ENCODE assay signal across 20 cellular contexts in the genomic region with DNA sequence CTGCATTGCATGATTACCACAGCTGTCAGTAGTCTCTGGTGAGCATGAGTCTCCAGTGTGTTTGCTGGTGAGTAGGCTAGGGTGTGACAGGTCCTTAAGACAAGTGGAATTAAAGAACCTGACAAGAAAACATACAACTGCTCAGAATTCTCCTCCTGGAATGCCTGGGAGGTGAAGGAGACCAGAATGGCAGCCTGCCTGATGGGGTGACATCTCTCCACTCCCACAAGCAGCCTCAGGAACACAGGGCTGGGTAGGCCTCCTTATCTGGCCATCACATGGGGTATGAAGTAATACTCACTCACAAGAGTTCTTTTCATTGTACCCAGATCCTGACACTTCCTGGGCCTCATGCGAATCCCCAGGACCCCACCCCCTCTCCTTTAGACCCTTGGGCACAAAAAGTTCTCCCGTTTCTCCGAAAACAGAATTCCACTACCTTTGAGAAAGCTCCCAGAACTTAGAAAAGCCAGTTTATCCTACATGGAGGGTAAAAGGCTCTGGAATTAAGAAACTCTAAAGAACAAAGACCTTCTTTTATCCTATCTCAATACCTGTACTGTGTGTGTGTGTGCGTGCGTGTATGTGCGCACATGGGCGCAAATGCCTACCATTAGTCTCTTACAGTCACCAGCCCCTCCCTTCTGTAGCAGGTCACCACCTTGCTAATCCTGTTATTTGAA. TPM values are rescaled to one million over a fixed set of nuclear protein-coding genes. Genes with fewer than 3 reads are reported as not detected.
DNase-seq lines count a peak whose midpoint lies in the region; ATAC-seq, FAIRE-seq and TF ChIP-seq lines count a peak whose summit lies in the region.
"Had no signal": no experiment of that assay in that cellular context is flagged by ENCODE, and none has a peak within 500 bp of the region (broad histone marks: within the 10 kb centered on the region; RNA-seq: fewer than 3 reads in every experiment).

No MANE protein-coding gene starts in this region.

- ATAC-seq in K562 (peak; percentile 97), upper lobe of left lung (ENCODE audit: low FRiP score in 2 of 2) (peak; percentile 63 to 94)
- no peak for ATAC-seq in activated CD4-positive, CD25-positive, alpha-beta regulatory T cell treated with anti-CD3 and anti-CD28 coated beads, Interleukin-2, amount 50 U/mL, for 24 hours
- ATAC-seq: A549, T-helper 17 cell had no signal

- TF ChIP-seq EP300 in K562 (IDR thresholded peaks at IDR 0.05; ENCODE audit: low read length) (peak; percentile 13; the same call in 1 of the 2 replicates), upper lobe of left lung (IDR thresholded peaks at IDR 0.05) (peak in 1 of 4 donors; percentile 93)

- TF ChIP-seq RAD21 in K562 (CRISPR knock-in tag; conservative IDR thresholded peaks at IDR 0.05 in 1 of 2, IDR thresholded peaks at IDR 0.05 in 1 of 2): 0 out of 4 replicates have a peak, but pooled peaks of 1 of the 2 experiments have one; percentile 3

- no peak overlapping the region for H3K27ac ChIP-seq in cardiac muscle cell
- H3K27ac ChIP-seq in left ventricle myocardium inferior (replicated peaks): no peak overlapping the region
- H3K27ac ChIP-seq in K562 (ENCODE audit: extremely low read depth, low read depth, low read length): peak overlapping the region; percentile 73
- H3K27ac ChIP-seq in upper lobe of left lung: peak overlapping the region in 2 of 4 donors; percentile 50 to 61
- H3K27ac ChIP-seq: A549, adrenal gland, stomach had no signal

- H3K79me2 ChIP-seq in K562 (ENCODE audit: control insufficient read depth, insufficient read depth, low read length): no peaks in the 10 kb centered on the region

- intact Hi-C loops in left ventricle myocardium inferior (cut with micrococcal nuclease): no loop called here
- intact Hi-C loops in K562 (cut with micrococcal nuclease): no loop called here

- no peaks in the 10 kb centered on the region for H4K20me1 ChIP-seq in K562 (replicated peaks; ENCODE audit: control insufficient read depth, insufficient read depth, low read length)

- in situ Hi-C loops in K562 (cut with MboI): no loop called here

- no peaks in the 10 kb centered on the region for H3K4me1 ChIP-seq in cardiac muscle cell (ENCODE audit: low read depth)
- peaks cover 7% of the 10 kb centered on the region for H3K4me1 ChIP-seq in left ventricle myocardium inferior
- peaks cover 4 to 14% of the 10 kb centered on the region in 2 experiments; a peak in 3 of 5 replicates for H3K4me1 ChIP-seq in K562 (replicated peaks in 1 of 2; ENCODE audit: control insufficient read depth in 2 of 2, insufficient read depth in 2 of 2, low read length in 2 of 2)
- peaks cover 0 to 10% (median 3%) of the 10 kb centered on the region in 4 donors for H3K4me1 ChIP-seq in upper lobe of left lung
- H3K4me1 ChIP-seq: A549, adrenal gland had no signal

- H3K9ac ChIP-seq in K562 (ENCODE audit: insufficient read depth in 1 of 2, low read depth in 2 of 2, low read length in 2 of 2): peak overlapping the region in 1 of 2 experiments; percentile 45; a peak in 2 of 4 replicates

- H3K9me3 ChIP-seq in cardiac muscle cell (ENCODE audit: low read depth): no peaks in the 10 kb centered on the region
- H3K9me3 ChIP-seq in left ventricle myocardium inferior (replicated peaks): peaks cover 20% of the 10 kb centered on the region
- H3K9me3 ChIP-seq in K562 (replicated peaks; ENCODE audit: control insufficient read depth, insufficient read depth, low read depth, low read length): peaks cover 3% of the 10 kb centered on the region; the same call in 1 of the 2 replicates
- H3K9me3 ChIP-seq in upper lobe of left lung: peaks cover 0 to 4% (median under 1%) of the 10 kb centered on the region in 4 donors
- H3K9me3 ChIP-seq: A549, adrenal gland had no signal

- FAIRE-seq in K562 (lab: Jason Lieb, UNC) (peak; percentile 91), urothelium cell line (lab: Jason Lieb, UNC) (no peak)
- FAIRE-seq: A549, colon, endothelial cell of umbilical vein had no signal

- POLR2A ChIA-PET in K562 (lab: Yijun Ruan, JAX): interaction anchor here (1.0 kb wide), 1 partner anchor 15 kb away, joined by 3 read pairs; no protein-coding TSS in a partner anchor

- H3K9me1 ChIP-seq in K562 (ENCODE audit: control insufficient read depth, insufficient read depth, low read length): no peaks in the 10 kb centered on the region

- H3K4me3 ChIP-seq in cardiac muscle cell (no peak overlapping the region), left ventricle myocardium inferior (no peak overlapping the region), K562 (no peak overlapping the region), upper lobe of left lung (no peak overlapping the region)
- H3K4me3 ChIP-seq: A549, adrenal gland, stomach had no signal

- H2AFZ ChIP-seq in K562 (ENCODE audit: low read depth, low read length): peak overlapping the region; percentile 82

- DNase-seq in cardiac muscle cell (ENCODE audit: low read depth in 1 of 2, low spot score in 1 of 2) (peak; percentile 49 to 75), left ventricle myocardium inferior (no peak), K562 (ENCODE audit: extremely low read depth in 1 of 4, low spot score in 3 of 4) (peak; percentile 22 to 78 (median 56)), iris pigment epithelial cell (ENCODE audit: low read depth) (peak; percentile 6), upper lobe of left lung (peak in 1 of 2 donors; percentile 84), urothelium cell line (ENCODE audit: low spot score) (no peak), dedifferentiated amniotic fluid mesenchymal stem cell (ENCODE audit: extremely low spot score) (no peak)
- DNase-seq: activated CD8-positive, alpha-beta memory T cell treated with anti-CD3 and anti-CD28 coated beads for 24 hours; adrenal gland; CD4-positive, CD25-positive, alpha-beta regulatory T cell; immature natural killer cell; NCI-H2029; NCI-H510A; SHP77; stomach; T-helper 17 cell had no signal

- H3K4me2 ChIP-seq in K562 (ENCODE audit: insufficient read depth, low read length): peak overlapping the region; percentile 28
- H3K4me2 ChIP-seq: A549 had no signal

- no peak for TF ChIP-seq POLR2A in K562 (conservative IDR thresholded peaks at IDR 0.05)
- no peak for TF ChIP-seq POLR2A in upper lobe of left lung (IDR thresholded peaks at IDR 0.05)

- TF ChIP-seq CTCF in cardiac muscle cell (IDR thresholded peaks at IDR 0.05; ENCODE audit: low read depth, low read length) (no peak), left ventricle myocardium inferior (IDR thresholded peaks at IDR 0.05; ENCODE audit: borderline replicate concordance) (no peak), K562 (IDR thresholded peaks at IDR 0.05 in 2 of 3, conservative IDR thresholded peaks at IDR 0.05 in 1 of 3; ENCODE audit: insufficient read depth in 2 of 3, low read depth in 1 of 3, low read length in 3 of 3) (no peak), upper lobe of left lung (IDR thresholded peaks at IDR 0.05) (no peak)

- CTCF ChIA-PET in K562 (lab: Yijun Ruan, JAX; ENCODE audit: low intra/inter-chr PET ratio): no interaction called here

- 58% methylated on average over 7 of the region's 7 CpGs for WGBS in K562 (ENCODE audit: insufficient coverage, low coverage, missing lambda C conversion rate)
- WGBS in upper lobe of left lung, 2 donors: 79 to 94% methylated on average over 7 of the region's 7 CpGs

- no peaks in the 10 kb centered on the region for H3K27me3 ChIP-seq in cardiac muscle cell
- no peaks in the 10 kb centered on the region for H3K27me3 ChIP-seq in left ventricle myocardium inferior (ENCODE audit: low read depth)
- H3K27me3 ChIP-seq in K562 (ENCODE audit: control insufficient read depth in 2 of 2, insufficient read depth in 2 of 2, low read length in 2 of 2): no peaks in the 10 kb centered on the region
- no peaks in the 10 kb centered on the region for H3K27me3 ChIP-seq in upper lobe of left lung
- H3K27me3 ChIP-seq: adrenal gland, stomach had no signal

- no TSS peak for BruUV-seq in K562 (replicated peaks; lab: Mats Ljungman, UMichigan)

- H3K36me3 ChIP-seq in cardiac muscle cell (no peaks in the 10 kb centered on the region), left ventricle myocardium inferior (no peaks in the 10 kb centered on the region), K562 (ENCODE audit: control insufficient read depth, insufficient read depth, low read length) (no peaks in the 10 kb centered on the region), upper lobe of left lung (no peaks in the 10 kb centered on the region)
- H3K36me3 ChIP-seq: adrenal gland, stomach had no signal

TF ChIP-seq in K562, 482 proteins besides CTCF, POLR2A, EP300 and RAD21 (continues in another document):
- TF ChIP-seq ZNF785 (CRISPR knock-in tag; IDR thresholded peaks at IDR 0.05) (no peak), TBP (optimal IDR thresholded peaks at IDR 0.05; ENCODE audit: low read depth, low read length) (peak; percentile 25), NFRKB (IDR thresholded peaks at IDR 0.05; ENCODE audit: low read depth) (0 out of 2 replicates have a peak, but pooled peaks have one; percentile 47), TAF1 (IDR thresholded peaks at IDR 0.05; ENCODE audit: control insufficient read depth, extremely low read depth, insufficient read depth, low read length, severe bottlenecking) (no peak)

RNA-seq across cellular contexts. Expression of gene C1GALT1, which starts 33.4 kb away (rescaled TPM):
- total RNA-seq in cardiac muscle cell (21.9 and 43.3 TPM in 2 replicates), left ventricle myocardium inferior (19.4 TPM), K562 (2014; rRNA removed) (15.2 and 22.7 TPM in 2 replicates), K562 (2014; rRNA removed; fragmentation: Illumina TruSeq; extraction: Trizol) (33.2 and 37.5 TPM in 2 replicates), K562 (2015; rRNA removed; fragmentation: Illumina TruSeq; extraction: Trizol) (23.3 and 24.1 TPM in 2 replicates), K562 (2021) (25.3 and 27.8 TPM in 2 replicates), upper lobe of left lung (10 to 100 TPM; 11.5 to 75.9 (median 34.7) TPM)
- polyA plus RNA-seq in cardiac muscle cell (21.9 and 28.6 TPM in 2 replicates), K562 (2011; rRNA removed) (23.7 and 30.8 TPM in 2 replicates), K562 (2014; fragmentation: Illumina TruSeq; extraction: Trizol) (16.1 and 25.2 TPM in 2 replicates), K562 (2014; fragmentation: Nextera tagmentation; extraction: Ambion mirVana) (1 to 10 TPM; 5.0 to 6.4 TPM), K562 (2014; rRNA removed) (17.3 and 21.0 TPM in 2 replicates)
- 25.1 and 117 TPM in 2 replicates for total RNA-seq in K562 (2011; cell fraction: chromatin; rRNA removed; ENCODE audit: low replicate concordance)
- 12.7 and 14.6 TPM in 2 replicates for total RNA-seq in K562 (2011; cell fraction: nucleolus; rRNA removed)
- total RNA-seq in K562 (2011; cell fraction: nucleoplasm; rRNA removed): 37.6 and 62.7 TPM in 2 replicates
- polyA plus RNA-seq in K562 (2011; cell fraction: cytosol; rRNA removed): 7.8 and 8.4 TPM in 2 replicates
- polyA plus RNA-seq in K562 (2011; cell fraction: nucleus; rRNA removed): 8.5 and 12.2 TPM in 2 replicates
- 10.7 and 11.1 TPM in 2 replicates for polyA plus RNA-seq in K562 (2012)
- 35.5 and 54.5 TPM in 2 replicates for polyA minus RNA-seq in K562 (2011; rRNA and poly(A)+ RNA removed)
- 8.3 and 9.4 TPM in 2 replicates for polyA minus RNA-seq in K562 (2011; cell fraction: cytosol; rRNA and poly(A)+ RNA removed)
- polyA minus RNA-seq in K562 (2011; cell fraction: nucleus; rRNA and poly(A)+ RNA removed): 19.1 and 29.2 TPM in 2 replicates

Comparison
In these comparisons a context has a peak if more than half of its experiments do, and no peak if none do; other contexts are left out.
1. DNase-seq: peak in cardiac muscle cell (2 of 2), K562 (4 of 4) and iris pigment epithelial cell (single experiment); none in left ventricle myocardium inferior (single experiment), urothelium cell line (single experiment) and dedifferentiated amniotic fluid mesenchymal stem cell (single experiment).
2. ATAC-seq: peak in K562 (single experiment) and upper lobe of left lung (2 of 2); none in activated CD4-positive, CD25-positive, alpha-beta regulatory T cell treated with anti-CD3 and anti-CD28 coated beads, Interleukin-2, amount 50 U/mL, for 24 hours (0 of 2).